8 cellular contexts compared by ENCODE assay signal in genomic region chr16:2428051-2428786, GRCh38. TPM values are rescaled to one million over a fixed set of nuclear protein-coding genes. Genes with fewer than 3 reads are reported as not detected.
A peak's percentile ranks its signal among the peaks of the same experiment; 100 is the strongest.
DNase-seq lines count a peak whose midpoint lies in the region; ATAC-seq and TF ChIP-seq lines count a peak whose summit lies in the region.

No MANE protein-coding gene starts in this region.

- H3K9me3 Mint-ChIP-seq in naive B cell, result no peaks in the 10 kb centered on the region

- peak overlapping the region; percentile 84 to 94 (median 90) for H3K4me3 Mint-ChIP-seq in naive B cell

- no peaks in the 10 kb centered on the region for H3K27me3 Mint-ChIP-seq in naive B cell

- peak; percentile 45 for TF ChIP-seq CTCF in epithelial cell of proximal tubule (conservative IDR thresholded peaks at IDR 0.05; ENCODE audit: low read depth, low read length)

- peak; percentile 14 for DNase-seq in NCI-H2171 treated with DMSO at 0.1 percent for 48 hours (lab: John Stamatoyannopoulos, UW)
- DNase-seq in NCI-H2171 (lab: John Stamatoyannopoulos, UW), result no peak
- peak; percentile 55 for DNase-seq in SW480 (ENCODE audit: low spot score)
- no peak for DNase-seq in epithelial cell of proximal tubule (ENCODE audit: low read depth)
- peak; percentile 17 for DNase-seq in naive B cell
- no peak for DNase-seq in CD1c-positive myeloid dendritic cell (ENCODE audit: extremely low spot score)

- ATAC-seq in HG03025 (IDR thresholded peaks at IDR 0.05; ENCODE audit: low FRiP score, unreplicated experiment) (peak; percentile 3), naive B cell (ENCODE audit: low read depth in 2 of 2) (peak in 1 of 2 donors; percentile 13), GM21360 (IDR thresholded peaks at IDR 0.05; ENCODE audit: unreplicated experiment) (no peak)

- H3K4me1 Mint-ChIP-seq in naive B cell, result peaks cover 19 to 21% (median 19%) of the 10 kb centered on the region in 3 donors

- peak overlapping the region in 3 of 6 donors; percentile 76 to 81 (median 81) for H3K27ac Mint-ChIP-seq in naive B cell

- H3K4me3 ChIP-seq in epithelial cell of proximal tubule (ENCODE audit: low read depth, low read length), result peak overlapping the region; percentile 82

- no peaks in the 10 kb centered on the region for H3K36me3 Mint-ChIP-seq in naive B cell

RNA-seq across cellular contexts. Expression of gene CCNF, which starts 1.0 kb away (rescaled TPM):
- 47.5 and 53.4 TPM in 2 replicates for total RNA-seq in epithelial cell of proximal tubule
- 1 to 10 TPM in 5 of 6 donors, not detected in 1; 1.8 to 5.0 (median 2.8) TPM for polyA plus RNA-seq in naive B cell (ENCODE audit: low read depth in 6 of 6)

RNA-seq across cellular contexts. Expression of gene TEDC2, which starts 31.7 kb away (rescaled TPM):
- 26.0 and 40.4 TPM in 2 replicates for total RNA-seq in epithelial cell of proximal tubule
- polyA plus RNA-seq in naive B cell (ENCODE audit: low read depth in 6 of 6), result 1 to 10 TPM in 1 of 6 donors, under 1 TPM in 3, not detected in 2; 0.16 to 1.7 (median 0.58) TPM

RNA-seq across cellular contexts. Expression of gene NTN3, which starts 42.9 kb away (rescaled TPM):
- 0.23 TPM in 1 of 2 replicates, not detected in the other for total RNA-seq in epithelial cell of proximal tubule
- polyA plus RNA-seq in naive B cell (ENCODE audit: low read depth in 6 of 6), result not detected

RNA-seq across cellular contexts. Expression of gene TBC1D24, which starts 46.7 kb away (rescaled TPM):
- total RNA-seq in epithelial cell of proximal tubule, result 7.8 and 9.1 TPM in 2 replicates
- polyA plus RNA-seq in naive B cell (ENCODE audit: low read depth in 6 of 6), result 1 to 10 TPM in 4 of 6 donors, under 1 TPM in 2; 0.22 to 3.3 (median 2.5) TPM

Comparison
In these comparisons a context has a peak if more than half of its experiments do, and no peak if none do; other contexts are left out.
1. DNase-seq: peak in NCI-H2171 treated with DMSO at 0.1 percent for 48 hours (single experiment), SW480 (single experiment) and naive B cell (single experiment); none in NCI-H2171 (single experiment), epithelial cell of proximal tubule (single experiment) and CD1c-positive myeloid dendritic cell (single experiment).